ENCODE assay signal across 22 cellular contexts in genomic region chr1:36625253-36625958, GRCh38.
A peak's percentile ranks its signal among the peaks of the same experiment; 100 is the strongest.
DNase-seq lines count a peak whose midpoint lies in the region; ATAC-seq and TF ChIP-seq lines count a peak whose summit lies in the region.
"Had no signal": no experiment of that assay in that cellular context is flagged by ENCODE, and none has a peak within 500 bp of the region (broad histone marks: within the 10 kb centered on the region; RNA-seq: fewer than 3 reads in every experiment).

No MANE protein-coding gene starts in this region.

- peak; percentile 57 for DNase-seq in DMS 273 (lab: John Stamatoyannopoulos, UW; ENCODE audit: unreplicated experiment)
- DNase-seq in DMS 273 treated with DMSO at 0.1 percent for 48 hours (lab: John Stamatoyannopoulos, UW) = no peak
- peak; percentile 76 to 79 for DNase-seq in NCI-H446 (lab: John Stamatoyannopoulos, UW)
- peak; percentile 39 for DNase-seq in osteoblast (ENCODE audit: insufficient read length, low spot score, missing footprints)
- no peak for DNase-seq in T-cell
- DNase-seq in omental fat pad (ENCODE audit: low spot score) = no peak
- no peak for DNase-seq in substantia nigra (lab: John Stamatoyannopoulos, UW)
- DNase-seq: ACHN; Caco-2; CD4-positive, alpha-beta T cell; DMS153; MV-4-11; NCI-H1105 treated with DMSO at 0.1 percent for 48 hours; NCI-H1694; NCI-H2081; SIG-M5; T-helper 1 cell had no signal

- no peak overlapping the region for H2AFZ ChIP-seq in osteoblast (ENCODE audit: low read length)

- no peaks in the 10 kb centered on the region for H4K20me1 ChIP-seq in osteoblast (ENCODE audit: insufficient read depth, low read length)
- H4K20me1 ChIP-seq: BLaER1 had no signal

- no peaks in the 10 kb centered on the region for H3K79me2 ChIP-seq in osteoblast (ENCODE audit: insufficient read depth, low read length)

- POLR2A ChIA-PET in T-cell (lab: Charles Lee) = no interaction called here

- no peak overlapping the region for H3K4me3 Mint-ChIP-seq in T-cell
- H3K4me3 Mint-ChIP-seq: CD4-positive, alpha-beta T cell; IgD-negative memory B cell had no signal

- no peak overlapping the region for H3K27ac Mint-ChIP-seq in T-cell
- H3K27ac Mint-ChIP-seq: CD4-positive, alpha-beta T cell; IgD-negative memory B cell had no signal

- H3K27me3 ChIP-seq in osteoblast (ENCODE audit: insufficient read depth, low read length) = peaks cover 2% of the 10 kb centered on the region
- H3K27me3 ChIP-seq: BLaER1 had no signal

- TF ChIP-seq CTCF in osteoblast (IDR thresholded peaks at IDR 0.05; ENCODE audit: extremely low read depth, low read depth, low read length) (no peak), omental fat pad (IDR thresholded peaks at IDR 0.05) (no peak)

- no peaks in the 10 kb centered on the region for H3K36me3 Mint-ChIP-seq in T-cell
- H3K36me3 Mint-ChIP-seq: IgD-negative memory B cell had no signal

- ATAC-seq in T-cell (replicated peaks in 1 of 4) (no peak), omental fat pad (ENCODE audit: low FRiP score) (no peak)
- ATAC-seq: Panc1 had no signal

- no peaks in the 10 kb centered on the region for H3K4me1 ChIP-seq in osteoblast (ENCODE audit: insufficient read depth, low read length)
- H3K4me1 ChIP-seq: BLaER1, Caco-2 had no signal

- peaks cover 9 to 10% (median 10%) of the 10 kb centered on the region in 3 donors for H3K4me1 Mint-ChIP-seq in T-cell
- H3K4me1 Mint-ChIP-seq: IgD-negative memory B cell had no signal

- peak overlapping the region; percentile 29 for H3K27ac ChIP-seq in cingulate gyrus (ENCODE audit: low read depth, low read length)
- no peak overlapping the region for H3K27ac ChIP-seq in osteoblast (ENCODE audit: low read depth, low read length)
- H3K27ac ChIP-seq in substantia nigra (ENCODE audit: low read depth, low read length, poor library complexity, severe bottlenecking) = no peak overlapping the region
- H3K27ac ChIP-seq: 22Rv1, BLaER1 had no signal

- H3K36me3 ChIP-seq in osteoblast (ENCODE audit: insufficient read depth, low read length) = no peaks in the 10 kb centered on the region

- peaks cover 9 to 29% of the 10 kb centered on the region in 2 donors for H3K27me3 Mint-ChIP-seq in T-cell

- H3K9me3 ChIP-seq in osteoblast (ENCODE audit: low read depth, low read length) = no peaks in the 10 kb centered on the region
- H3K9me3 ChIP-seq: Caco-2 had no signal

- no peak overlapping the region for H3K4me3 ChIP-seq in osteoblast (ENCODE audit: insufficient read depth, low read length)
- H3K4me3 ChIP-seq: BLaER1 had no signal

- H3K4me2 ChIP-seq in osteoblast (ENCODE audit: insufficient read depth, low read length) = no peak overlapping the region
- H3K4me2 ChIP-seq: BLaER1 had no signal

- no peaks in the 10 kb centered on the region for H3K9me3 Mint-ChIP-seq in T-cell
- H3K9me3 Mint-ChIP-seq: CD4-positive, alpha-beta T cell had no signal

- CTCF ChIA-PET in T-cell (lab: Charles Lee) = no interaction called here

Comparison
In these comparisons a context has a peak if more than half of its experiments do, and no peak if none do; other contexts are left out.
1. DNase-seq: peak in DMS 273 (single experiment), NCI-H446 (2 of 2) and osteoblast (single experiment); none in DMS 273 treated with DMSO at 0.1 percent for 48 hours (single experiment), T-cell (0 of 34), omental fat pad (single experiment) and substantia nigra (0 of 49).